5 cellular contexts compared by ENCODE assay signal in the genomic region with DNA sequence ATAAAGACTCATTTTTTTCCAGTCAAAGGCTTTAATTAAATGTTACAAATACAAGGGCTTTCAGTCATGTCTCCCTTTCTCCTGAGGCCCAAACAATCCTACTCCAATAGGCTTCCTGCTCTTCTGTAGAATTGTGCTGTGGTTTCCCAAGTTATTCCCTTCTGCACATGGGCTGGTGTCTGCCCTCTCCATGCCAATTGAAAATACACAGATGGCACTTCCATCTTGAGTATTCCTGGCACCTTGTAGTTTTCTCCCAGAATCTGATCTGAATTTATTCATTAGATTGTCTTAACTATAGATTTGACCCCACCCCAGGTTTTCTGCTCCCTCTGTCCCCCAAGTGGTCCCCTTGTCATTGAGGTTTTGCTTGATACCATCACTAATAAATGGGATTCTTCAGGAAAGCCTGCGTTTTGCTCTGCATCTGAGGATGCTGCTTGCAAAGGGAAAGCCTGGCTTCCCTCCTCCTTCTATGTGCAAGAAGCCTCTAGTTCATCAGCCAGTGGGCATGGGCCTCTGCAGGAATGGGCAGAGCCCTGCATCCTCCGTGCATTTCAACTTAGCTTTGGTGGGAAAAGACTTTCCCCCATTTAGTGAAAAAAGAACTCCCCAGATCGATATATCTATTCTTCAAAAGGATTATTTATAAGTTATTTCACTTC.
"Had no signal": no experiment of that assay in that cellular context is flagged by ENCODE, and none has a peak within 500 bp of the region (broad histone marks: within the 10 kb centered on the region; RNA-seq: fewer than 3 reads in every experiment).

No MANE protein-coding gene starts in this region.

- H3K27ac Mint-ChIP-seq: GM23338, H9 had no signal

- ATAC-seq: GM23338, K562 had no signal

- H3K9me3 Mint-ChIP-seq: GM23338, H9 had no signal

- H3K4me3 Mint-ChIP-seq: GM23338, H9 had no signal

- H3K4me3 ChIP-seq: GM23338, K562 had no signal

- DNase-seq: H9, HCEC 1CT, IMR-90 had no signal
